16 cellular contexts compared by ENCODE assay signal in genomic region chr17:69947027-69947759, GRCh38.
"Had no signal": no experiment of that assay in that cellular context is flagged by ENCODE, and none has a peak within 500 bp of the region (broad histone marks: within the 10 kb centered on the region; RNA-seq: fewer than 3 reads in every experiment).

No MANE protein-coding gene starts in this region.

- H3K9me3 ChIP-seq: testis, upper lobe of right lung had no signal

- H3K27ac Mint-ChIP-seq: activated naive CD4-positive, alpha-beta T cell treated with anti-CD3 and anti-CD28 coated beads, Interleukin-2, amount 50 U/mL, for 24 hours; T-helper 1 cell treated with Interleukin-12 subunit alpha and Interleukin-12 subunit beta and Interleukin-4 antibody, amounts not matched to agents 30 μg/mL and 1 μg/mL, for 36 hours had no signal

- H3K27me3 ChIP-seq: cardiac muscle cell, heart right ventricle, testis, upper lobe of right lung had no signal

- DNase-seq: activated T-cell treated with anti-CD3 and anti-CD28 coated beads, Interleukin-2, amount 50 U/mL, for 1 hour; amygdala; foreskin melanocyte; heart right ventricle; kidney; left ventricle myocardium superior; mesendoderm; stimulated activated CD4-positive, alpha-beta T cell treated with anti-CD3 and anti-CD28 coated beads, Interleukin-4, amount 100 ng/mL, for 1 hour; stimulated activated CD8-positive, alpha-beta memory T cell treated with anti-CD3 and anti-CD28 coated beads, Interleukin-4, amount 100 ng/mL, for 48 hours; stimulated activated naive CD8-positive, alpha-beta T cell treated with anti-CD3 and anti-CD28 coated beads, Interleukin-15, Interleukin-2, amounts not matched to agents 100 U/mL and 50 U/mL, for 24 hours; testis; upper lobe of right lung had no signal

- H3K27ac ChIP-seq: cardiac muscle cell, testis, upper lobe of right lung had no signal

- H3K36me3 ChIP-seq: cardiac muscle cell, heart right ventricle, upper lobe of right lung had no signal

- ATAC-seq: heart right ventricle; left ventricle myocardium superior; stimulated activated naive CD8-positive, alpha-beta T cell treated with anti-CD3 and anti-CD28 coated beads, Interleukin-15, Interleukin-2, amounts not matched to agents 100 U/mL and 50 U/mL, for 24 hours; upper lobe of right lung had no signal

- H3K4me3 Mint-ChIP-seq: activated naive CD4-positive, alpha-beta T cell treated with anti-CD3 and anti-CD28 coated beads, Interleukin-2, amount 50 U/mL, for 24 hours; nephron; T-helper 1 cell treated with Interleukin-12 subunit alpha and Interleukin-12 subunit beta and Interleukin-4 antibody, amounts not matched to agents 30 μg/mL and 1 μg/mL, for 36 hours had no signal

- H3K4me3 ChIP-seq: cardiac muscle cell, heart right ventricle, testis, upper lobe of right lung had no signal

- H3K4me1 ChIP-seq: testis, upper lobe of right lung had no signal

- H3K4me1 Mint-ChIP-seq: activated naive CD4-positive, alpha-beta T cell treated with anti-CD3 and anti-CD28 coated beads, Interleukin-2, amount 50 U/mL, for 24 hours had no signal

- H3K9me3 Mint-ChIP-seq: activated naive CD4-positive, alpha-beta T cell treated with anti-CD3 and anti-CD28 coated beads, Interleukin-2, amount 50 U/mL, for 24 hours; nephron; T-helper 1 cell treated with Interleukin-12 subunit alpha and Interleukin-12 subunit beta and Interleukin-4 antibody, amounts not matched to agents 30 μg/mL and 1 μg/mL, for 36 hours had no signal
